ENCODE assay signal across 8 cellular contexts in genomic region chr2:37890893-37891495, GRCh38. TPM values are rescaled to one million over a fixed set of nuclear protein-coding genes. Genes with fewer than 3 reads are reported as not detected.
DNase-seq lines count a peak whose midpoint lies in the region; ATAC-seq, FAIRE-seq and TF ChIP-seq lines count a peak whose summit lies in the region.

No MANE protein-coding gene starts in this region.

- H2BK120ac ChIP-seq in H1 (replicated peaks; ENCODE audit: low read depth, low read length) = no peak overlapping the region

- no peak overlapping the region for H2BK20ac ChIP-seq in H1 (ENCODE audit: low read length)

- H3K4me3 ChIP-seq in H1 (ENCODE audit: extremely low read depth in 1 of 4, insufficient read depth in 2 of 4, low read depth in 3 of 4, low read length in 4 of 4) = no peak overlapping the region

- no peak for TF ChIP-seq POLR2A in H1 (IDR thresholded peaks at IDR 0.05; ENCODE audit: control extremely low read depth in 1 of 2, low read depth in 2 of 2, low read length in 2 of 2)

- 24% methylated on average over 8 of the region's 8 CpGs; no CpG with 5 or more reads in 1 of the 2 experiments for WGBS in H1 (ENCODE audit: extremely low coverage in 1 of 2, insufficient coverage in 1 of 2, insufficient read length in 1 of 2, insufficient replicate concordance in 2 of 2, low coverage in 1 of 2, low lambda C conversion rate in 2 of 2, missing lambda C conversion rate in 1 of 2), 2 experiments

- H4K91ac ChIP-seq in H1 (replicated peaks; ENCODE audit: insufficient read length, low read length) = no peak overlapping the region

- POLR2A ChIA-PET in H1 (lab: Charles Lee; ENCODE audit: partially characterized antibody) = no interaction called here

- no peak overlapping the region for H3K56ac ChIP-seq in H1 (replicated peaks; ENCODE audit: insufficient read length, low read depth, low read length)

- no peak overlapping the region for H2AK5ac ChIP-seq in H1 (ENCODE audit: low read depth, low read length)

- H3K18ac ChIP-seq in H1 (ENCODE audit: extremely low read depth, low read length) = no peak overlapping the region

- H3K23me2 ChIP-seq in H1 (ENCODE audit: low read depth, low read length) = peaks cover 1% of the 10 kb centered on the region; the same call in 1 of the 2 replicates

- CTCF ChIA-PET in H1 (lab: Charles Lee; ENCODE audit: partially characterized antibody) = interaction anchor here (0.6 to 7.6 kb wide), 18 partner anchors 10 to 514 kb away, joined by 3 to 91 read pairs (median 4); no protein-coding TSS in a partner anchor

- peak; percentile 78 to 89 (median 85) for TF ChIP-seq CTCF in H1 (IDR thresholded peaks at IDR 0.05; ENCODE audit: control extremely low read depth in 1 of 3, insufficient read depth in 1 of 3, low read depth in 1 of 3, low read length in 3 of 3)

- peak; percentile 13 for DNase-seq in DMS79 (lab: John Stamatoyannopoulos, UW)
- peak; percentile 88 for DNase-seq in NCI-H82 (lab: John Stamatoyannopoulos, UW)
- peak; percentile 13 to 35 for DNase-seq in activated CD8-positive, alpha-beta memory T cell treated with anti-CD3 and anti-CD28 coated beads for 1 hour (ENCODE audit: extremely low read depth in 1 of 2, low read depth in 1 of 2)
- DNase-seq in H1 (ENCODE audit: low read depth in 1 of 2, low spot score in 2 of 2) = peak; percentile 23 to 88
- peak; percentile 54 for DNase-seq in middle frontal gyrus (ENCODE audit: extremely low spot score, low spot score)
- DNase-seq in stimulated activated CD8-positive, alpha-beta memory T cell treated with anti-CD3 and anti-CD28 coated beads, Interleukin-4, amount 100 ng/mL, for 24 hours (ENCODE audit: low read depth) = peak; percentile 47

- H4K20me1 ChIP-seq in H1 (replicated peaks in 1 of 2; ENCODE audit: control insufficient read depth in 1 of 2, insufficient read depth in 2 of 2, low read length in 2 of 2) = no peaks in the 10 kb centered on the region

- H2AFZ ChIP-seq in H1 (ENCODE audit: low read length) = no peak overlapping the region

- H3K23ac ChIP-seq in H1 (ENCODE audit: insufficient read length) = no peak overlapping the region

- H4K8ac ChIP-seq in H1 (ENCODE audit: extremely low read depth, insufficient read depth, low read length) = no peak overlapping the region; the same call in 1 of the 2 replicates

- no peaks in the 10 kb centered on the region for H3K36me3 ChIP-seq in H1 (ENCODE audit: control insufficient read depth in 2 of 4, insufficient read depth in 4 of 4, low read length in 3 of 4)

- no peak for FAIRE-seq in H1 (lab: Jason Lieb, UNC)

- H3K27me3 ChIP-seq in H1 (replicated peaks in 1 of 4; ENCODE audit: control insufficient read depth in 3 of 4, extremely low read depth in 1 of 4, insufficient read depth in 3 of 4, low read length in 3 of 4) = no peaks in the 10 kb centered on the region

- no peak overlapping the region for H4K5ac ChIP-seq in H1 (ENCODE audit: insufficient read length, low read depth, low read length)

- H3K27ac ChIP-seq in H1 (ENCODE audit: low read depth, low read length) = no peak overlapping the region

- no peak for TF ChIP-seq EP300 in H1 (IDR thresholded peaks at IDR 0.05; ENCODE audit: borderline replicate concordance in 1 of 2, low read depth in 2 of 2, low read length in 2 of 2)

- H3K14ac ChIP-seq in H1 (ENCODE audit: insufficient read length) = no peak overlapping the region

- peak; percentile 86 to 93 for TF ChIP-seq RAD21 in H1 (IDR thresholded peaks at IDR 0.05 in 1 of 2, conservative IDR thresholded peaks at IDR 0.05 in 1 of 2; ENCODE audit: low read depth in 2 of 2, low read length in 2 of 2)

- H2BK15ac ChIP-seq in H1 (ENCODE audit: low read length) = 0 out of 2 replicates have a peak overlapping the region, but pooled peaks have one; percentile 8

- peak; percentile 56 for ATAC-seq in HG03045 (IDR thresholded peaks at IDR 0.05; ENCODE audit: unreplicated experiment)
- ATAC-seq in HG02970 (IDR thresholded peaks at IDR 0.05; ENCODE audit: low FRiP score, unreplicated experiment) = no peak

- H3K79me2 ChIP-seq in H1 (ENCODE audit: control insufficient read depth in 1 of 2, insufficient read depth in 2 of 2, low read length in 2 of 2) = no peaks in the 10 kb centered on the region

- no peak overlapping the region for H2BK12ac ChIP-seq in H1 (ENCODE audit: low read depth, low read length)

- peaks cover 0 to 3% (median under 1%) of the 10 kb centered on the region in 4 experiments; a peak in 3 of 7 replicates for H3K4me1 ChIP-seq in H1 (replicated peaks in 1 of 4; ENCODE audit: control insufficient read depth in 3 of 4, insufficient read depth in 4 of 4, low read length in 3 of 4)

- no peak overlapping the region for H2BK5ac ChIP-seq in H1 (ENCODE audit: low read depth, low read length)

- no peak overlapping the region for H3K9ac ChIP-seq in H1 (replicated peaks in 1 of 4; ENCODE audit: extremely low read depth in 1 of 4, low read depth in 3 of 4, low read length in 3 of 4)

- H3K9me3 ChIP-seq in H1 (ENCODE audit: insufficient read depth in 2 of 2, low read depth in 1 of 2, low read length in 1 of 2) = no peaks in the 10 kb centered on the region

- no peak overlapping the region for H3K4me2 ChIP-seq in H1 (ENCODE audit: insufficient read depth in 1 of 2, low read depth in 2 of 2, low read length in 2 of 2)

- no peak overlapping the region for H3K4ac ChIP-seq in H1 (replicated peaks; ENCODE audit: insufficient read length, low read depth, low read length)

- H3K79me1 ChIP-seq in H1 (ENCODE audit: low read depth, low read length) = no peaks in the 10 kb centered on the region

TF ChIP-seq in H1, 55 proteins besides CTCF, POLR2A, EP300 and RAD21:
- TF ChIP-seq PHF8 (conservative IDR thresholded peaks at IDR 0.05; ENCODE audit: low read depth, low read length) (no peak), TAF7 (optimal IDR thresholded peaks at IDR 0.05; ENCODE audit: borderline replicate concordance, low read depth, low read length) (peak; percentile 39), YY1 (IDR thresholded peaks at IDR 0.05; ENCODE audit: low read depth, low read length) (0 out of 2 replicates have a peak, but pooled peaks have one; percentile 35)

RNA-seq across cellular contexts. Expression of gene RMDN2, which starts 34.1 kb away (rescaled TPM):
- total RNA-seq in H1 (2021; fragmentation: NEBNext Ultra II Directional; extraction: Animal tissue kit (Norgen Biotek cat#: 25700)) = 3.0 and 3.5 TPM in 2 replicates
- polyA plus RNA-seq in H1 (2011; rRNA removed) = 0.35 and 0.53 TPM in 2 replicates
- polyA plus RNA-seq in H1 (2011; cell fraction: cytosol; rRNA removed) = 1.7 TPM
- 0.64 TPM for polyA plus RNA-seq in H1 (2011; cell fraction: nucleus; rRNA removed)
- polyA plus RNA-seq in H1 (2012, experiment 1 of 2) = 0.71 to 2.2 TPM (median 1.1 TPM) in 4 replicates
- polyA plus RNA-seq in H1 (2012, experiment 2 of 2) = 0.18 TPM
- polyA plus RNA-seq in H1 (2013, experiment 1 of 2) = 2.9 TPM
- polyA plus RNA-seq in H1 (2013, experiment 2 of 2) = 3.8 TPM
- 1.2 and 2.4 TPM in 2 replicates for polyA minus RNA-seq in H1 (2011; rRNA and poly(A)+ RNA removed)
- polyA minus RNA-seq in H1 (2011; cell fraction: cytosol; rRNA and poly(A)+ RNA removed) = not detected
- polyA minus RNA-seq in H1 (2011; cell fraction: nucleus; rRNA and poly(A)+ RNA removed) = 6.6 TPM

Comparison
In these comparisons a context has a peak if more than half of its experiments do, and no peak if none do; other contexts are left out.
1. DNase-seq: peak in every context shown above with its lines; median percentile 88 in NCI-H82; 56 in H1; 54 in middle frontal gyrus; 47 in stimulated activated CD8-positive, alpha-beta memory T cell treated with anti-CD3 and anti-CD28 coated beads, Interleukin-4, amount 100 ng/mL, for 24 hours; 24 in activated CD8-positive, alpha-beta memory T cell treated with anti-CD3 and anti-CD28 coated beads for 1 hour; 13 in DMS79.